Comparison of ENCODE assay signal across 9 cellular contexts in the genomic region with DNA sequence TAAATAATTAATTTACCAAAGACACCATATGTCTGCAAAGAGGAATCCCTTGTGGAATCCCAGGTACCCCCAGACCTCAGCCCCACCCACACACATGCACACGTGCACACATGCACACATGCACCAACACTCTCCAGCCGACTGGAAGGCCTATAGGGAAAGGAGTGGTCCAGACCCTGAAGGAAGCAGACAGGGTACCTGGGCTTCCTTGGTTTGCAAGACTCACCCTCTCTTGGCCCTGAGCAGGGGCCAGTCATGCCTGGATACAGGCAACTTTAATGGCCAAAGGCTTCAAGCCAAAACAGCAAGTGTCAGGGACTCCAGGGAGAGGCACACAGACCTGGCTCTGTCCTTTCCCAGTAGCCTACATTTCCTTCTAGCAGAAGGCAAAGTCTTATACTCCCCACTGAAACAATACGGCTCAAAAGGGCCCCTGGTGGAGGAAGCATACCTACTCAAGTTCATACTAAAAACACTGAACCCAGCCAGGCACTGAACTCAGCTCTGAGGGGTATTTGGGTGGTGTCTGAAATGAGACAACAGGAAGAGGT. TPM values are rescaled to one million over a fixed set of nuclear protein-coding genes. Genes with fewer than 3 reads are reported as not detected.
DNase-seq lines count a peak whose midpoint lies in the region; ATAC-seq, FAIRE-seq and TF ChIP-seq lines count a peak whose summit lies in the region.
"Had no signal": no experiment of that assay in that cellular context is flagged by ENCODE, and none has a peak within 500 bp of the region (broad histone marks: within the 10 kb centered on the region; RNA-seq: fewer than 3 reads in every experiment).

No MANE protein-coding gene starts in this region.

- intact Hi-C loops in posterior vena cava (cut with DNase I) = no loop called here
- intact Hi-C loops in prostate gland (cut with DNase I) = loop anchor here (2.0 kb wide), 1 partner anchor 272 kb away; no protein-coding TSS in a partner anchor

- H3K36me3 ChIP-seq in GM23338 (ENCODE audit: insufficient read depth) (peaks cover 46% of the 10 kb centered on the region), OCI-LY3 (replicated peaks; ENCODE audit: low read depth, low read length) (no peaks in the 10 kb centered on the region), prostate gland (no peaks in the 10 kb centered on the region)

- no peak overlapping the region for H3K9ac ChIP-seq in OCI-LY3 (ENCODE audit: low read length)

- H3K27ac ChIP-seq in GM23338 (ENCODE audit: low read depth) (peak overlapping the region; percentile 52), OCI-LY3 (ENCODE audit: low read length) (no peak overlapping the region), prostate gland (no peak overlapping the region)

- no peak overlapping the region for H2AFZ ChIP-seq in GM23338
- H2AFZ ChIP-seq in OCI-LY3 (ENCODE audit: low read depth, low read length) = peak overlapping the region; percentile 70

- no peaks in the 10 kb centered on the region for H3K9me3 ChIP-seq in OCI-LY3 (ENCODE audit: insufficient read depth, low read length)
- no peaks in the 10 kb centered on the region for H3K9me3 ChIP-seq in prostate gland

- TF ChIP-seq CTCF in GM23338 (conservative IDR thresholded peaks at IDR 0.05; ENCODE audit: low read depth in 2 of 2) = no peak
- TF ChIP-seq CTCF in OCI-LY3 (IDR thresholded peaks at IDR 0.05; ENCODE audit: low read depth, low read length) = no peak
- no peak for TF ChIP-seq CTCF in prostate gland (IDR thresholded peaks at IDR 0.05)

- H4K20me1 ChIP-seq in GM23338 (replicated peaks; ENCODE audit: insufficient read depth) (peaks cover 41% of the 10 kb centered on the region), OCI-LY3 (ENCODE audit: insufficient read depth, low read length) (no peaks in the 10 kb centered on the region)

- no peak for FAIRE-seq in H54 (lab: Jason Lieb, UNC)

- no peaks in the 10 kb centered on the region for H3K36me3 Mint-ChIP-seq in activated CD8-positive, alpha-beta memory T cell treated with anti-CD3 and anti-CD28 coated beads, Interleukin-2, amount 10 ng/mL, durations not matched to agents 7 days and 5 days
- H3K36me3 Mint-ChIP-seq in GM23338 (ENCODE audit: low read depth) = peaks cover 99% of the 10 kb centered on the region
- H3K36me3 Mint-ChIP-seq: natural killer cell treated with Interleukin-12 subunit alpha and Interleukin-12 subunit beta and Interleukin-15 and Interleukin-18, amount 100 ng/mL, for 72 hours had no signal

- no peak for TF ChIP-seq POLR2A in H54 (IDR thresholded peaks at IDR 0.05; ENCODE audit: low read depth, low read length)
- no peak for TF ChIP-seq POLR2A in prostate gland (IDR thresholded peaks at IDR 0.05)

- H3K27ac Mint-ChIP-seq in activated CD8-positive, alpha-beta memory T cell treated with anti-CD3 and anti-CD28 coated beads, Interleukin-2, amount 10 ng/mL, durations not matched to agents 7 days and 5 days = peak overlapping the region; percentile 76
- H3K27ac Mint-ChIP-seq in GM23338 = peak overlapping the region; percentile 62; the same call in 1 of the 2 replicates

- H3K9me2 ChIP-seq in GM23338 (ENCODE audit: insufficient read depth) = no peaks in the 10 kb centered on the region

- peak; percentile 5 for ATAC-seq in activated CD8-positive, alpha-beta memory T cell treated with anti-CD3 and anti-CD28 coated beads, Interleukin-2, amount 10 ng/mL, durations not matched to agents 7 days and 5 days
- no peak for ATAC-seq in GM23338

- WGBS in prostate gland = 68% methylated on average over 3 of the region's 3 CpGs

- H3K79me2 ChIP-seq in GM23338 (replicated peaks; ENCODE audit: insufficient read depth) (peaks cover 32% of the 10 kb centered on the region), OCI-LY3 (ENCODE audit: low read length) (no peaks in the 10 kb centered on the region)

- H3F3A ChIP-seq in GM23338 (replicated peaks; ENCODE audit: low read depth) = peaks cover 51% of the 10 kb centered on the region

- H3K4me2 ChIP-seq in GM23338 (no peak overlapping the region), OCI-LY3 (ENCODE audit: low read length) (peak overlapping the region; percentile 48)

- H3K4me3 ChIP-seq in GM23338 = no peak overlapping the region
- no peak overlapping the region for H3K4me3 ChIP-seq in OCI-LY3 (ENCODE audit: low read length)
- H3K4me3 ChIP-seq in prostate gland = no peak overlapping the region

- H3K4me1 Mint-ChIP-seq in activated CD8-positive, alpha-beta memory T cell treated with anti-CD3 and anti-CD28 coated beads, Interleukin-2, amount 10 ng/mL, durations not matched to agents 7 days and 5 days = peaks cover 16% of the 10 kb centered on the region
- peaks cover 71% of the 10 kb centered on the region for H3K4me1 Mint-ChIP-seq in GM23338

- CTCF ChIA-PET in activated CD8-positive, alpha-beta memory T cell treated with anti-CD3 and anti-CD28 coated beads, Interleukin-2, amount 10 ng/mL, durations not matched to agents 7 days and 5 days (lab: Charles Lee) = interaction anchor here (0.6 to 5.2 kb wide), 53 partner anchors 8 to 454 kb away, joined by 3 to 59 read pairs (median 4); partner anchors contain the start of genes ABHD2, HAPLN3 and MFGE8

- H3K4me1 ChIP-seq in GM23338 (ENCODE audit: insufficient read depth) = peaks cover 5% of the 10 kb centered on the region
- peaks cover 5% of the 10 kb centered on the region for H3K4me1 ChIP-seq in OCI-LY3 (ENCODE audit: low read length)
- no peaks in the 10 kb centered on the region for H3K4me1 ChIP-seq in prostate gland (replicated peaks)

- no peak for DNase-seq in activated CD8-positive, alpha-beta memory T cell treated with anti-CD3 and anti-CD28 coated beads, Interleukin-2, amount 10 ng/mL, durations not matched to agents 7 days and 5 days
- no peak for DNase-seq in activated CD8-positive, alpha-beta memory T cell treated with anti-CD3 and anti-CD28 coated beads, Interleukin-2, amount 50 U/mL, for 48 hours
- DNase-seq in GM23338 (ENCODE audit: low spot score) (no peak), posterior vena cava (ENCODE audit: low spot score) (peak; percentile 17), H54 (ENCODE audit: insufficient read length, low spot score) (no peak), prostate gland (ENCODE audit: low spot score) (no peak), SKM-1 (lab: John Stamatoyannopoulos, UW; ENCODE audit: unreplicated experiment) (no peak)

- no peaks in the 10 kb centered on the region for H3K27me3 ChIP-seq in GM23338 (ENCODE audit: insufficient read depth)
- H3K27me3 ChIP-seq in OCI-LY3 (ENCODE audit: low read depth, low read length) = no peaks in the 10 kb centered on the region
- no peaks in the 10 kb centered on the region for H3K27me3 ChIP-seq in prostate gland (replicated peaks; ENCODE audit: insufficient read depth)

- no peaks in the 10 kb centered on the region for H3K27me3 Mint-ChIP-seq in activated CD8-positive, alpha-beta memory T cell treated with anti-CD3 and anti-CD28 coated beads, Interleukin-2, amount 10 ng/mL, durations not matched to agents 7 days and 5 days
- H3K27me3 Mint-ChIP-seq in GM23338 (ENCODE audit: insufficient read depth, low read depth, poor library complexity) = peaks cover 25% of the 10 kb centered on the region
- H3K27me3 Mint-ChIP-seq: natural killer cell treated with Interleukin-12 subunit alpha and Interleukin-12 subunit beta and Interleukin-15 and Interleukin-18, amount 100 ng/mL, for 72 hours had no signal

- H3K4me3 Mint-ChIP-seq in activated CD8-positive, alpha-beta memory T cell treated with anti-CD3 and anti-CD28 coated beads, Interleukin-2, amount 10 ng/mL, durations not matched to agents 7 days and 5 days = no peak overlapping the region
- H3K4me3 Mint-ChIP-seq in GM23338 = no peak overlapping the region
- H3K4me3 Mint-ChIP-seq: natural killer cell treated with Interleukin-12 subunit alpha and Interleukin-12 subunit beta and Interleukin-15 and Interleukin-18, amount 100 ng/mL, for 72 hours had no signal

- no peaks in the 10 kb centered on the region for H3K9me3 Mint-ChIP-seq in activated CD8-positive, alpha-beta memory T cell treated with anti-CD3 and anti-CD28 coated beads, Interleukin-2, amount 10 ng/mL, durations not matched to agents 7 days and 5 days (ENCODE audit: low read depth)
- no peaks in the 10 kb centered on the region; the same call in 1 of the 3 replicates for H3K9me3 Mint-ChIP-seq in GM23338
- H3K9me3 Mint-ChIP-seq: natural killer cell treated with Interleukin-12 subunit alpha and Interleukin-12 subunit beta and Interleukin-15 and Interleukin-18, amount 100 ng/mL, for 72 hours had no signal

TF ChIP-seq in GM23338, 12 proteins besides CTCF, POLR2A, EP300 and RAD21 (continues in another document):
- TF ChIP-seq JUNB (IDR thresholded peaks at IDR 0.05; ENCODE audit: unreplicated experiment) (no peak), ZNF331 (CRISPR knock-in tag; IDR thresholded peaks at IDR 0.05; ENCODE audit: low read depth) (no peak)

RNA-seq across cellular contexts. Expression of gene MFGE8, which starts 8.8 kb away (rescaled TPM):
- total RNA-seq in activated CD8-positive, alpha-beta memory T cell treated with anti-CD3 and anti-CD28 coated beads, Interleukin-2, amount 10 ng/mL, durations not matched to agents 7 days and 5 days = 10 to 100 TPM; 22.9 to 38.1 TPM
- total RNA-seq in GM23338 (2014; rRNA removed; shearing (Covaris generic)) = 586 and 671 TPM in 2 replicates
- polyA plus RNA-seq in GM23338 (2016; fragmentation: Nextera tagmentation; extraction: Ambion mirVana) = 246 and 279 TPM in 2 replicates
- total RNA-seq in posterior vena cava = 1,000 to 10,000 TPM in 1 of 2 donors, 100 to 1,000 TPM in 1; 829 to 1,044 TPM
- total RNA-seq in prostate gland = 100 to 1,000 TPM in 1 of 2 donors, 10 to 100 TPM in 1; 63.1 to 263 TPM

RNA-seq across cellular contexts. Expression of gene HAPLN3, which starts 9.0 kb away (rescaled TPM):
- 10 to 100 TPM; 37.3 to 49.1 TPM for total RNA-seq in activated CD8-positive, alpha-beta memory T cell treated with anti-CD3 and anti-CD28 coated beads, Interleukin-2, amount 10 ng/mL, durations not matched to agents 7 days and 5 days
- total RNA-seq in GM23338 (2014; rRNA removed; shearing (Covaris generic)) = 45.2 and 62.6 TPM in 2 replicates
- polyA plus RNA-seq in GM23338 (2016; fragmentation: Nextera tagmentation; extraction: Ambion mirVana) = 21.4 and 22.7 TPM in 2 replicates
- total RNA-seq in posterior vena cava = 10 to 100 TPM; 25.4 to 27.9 TPM
- 1 to 10 TPM; 2.7 to 5.6 TPM for total RNA-seq in prostate gland
